Comparison of ENCODE assay signal across 19 cellular contexts in the genomic region with DNA sequence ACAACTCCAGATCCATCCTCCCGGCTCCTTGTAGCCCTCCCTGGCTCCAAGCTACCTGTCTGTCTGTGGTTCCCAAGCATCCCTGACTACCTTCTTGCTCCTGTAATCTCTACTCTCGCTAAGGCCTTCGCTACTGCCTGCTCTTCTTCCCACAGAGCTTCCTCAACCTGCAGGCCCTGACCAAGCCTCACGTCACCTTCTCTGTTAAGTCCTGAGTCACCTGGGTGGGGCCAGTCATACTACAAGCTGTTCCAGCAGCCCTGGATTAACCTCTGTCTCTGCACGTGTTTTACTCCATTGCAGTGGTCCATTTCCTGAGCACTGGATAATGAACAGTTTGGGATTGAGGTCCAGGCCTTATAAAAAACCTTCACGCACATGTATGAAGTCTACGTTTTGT.
A peak's percentile ranks its signal among the peaks of the same experiment; 100 is the strongest.
DNase-seq lines count a peak whose midpoint lies in the region; ATAC-seq, FAIRE-seq and TF ChIP-seq lines count a peak whose summit lies in the region.
"Had no signal": no experiment of that assay in that cellular context is flagged by ENCODE, and none has a peak within 500 bp of the region (broad histone marks: within the 10 kb centered on the region; RNA-seq: fewer than 3 reads in every experiment).

No MANE protein-coding gene starts in this region.

- TF ChIP-seq CTCF in RWPE1 (conservative IDR thresholded peaks at IDR 0.05; ENCODE audit: low read depth): no peak
- no peak for TF ChIP-seq CTCF in esophagus squamous epithelium (IDR thresholded peaks at IDR 0.05)
- no peak for TF ChIP-seq CTCF in smooth muscle cell (IDR thresholded peaks at IDR 0.05; ENCODE audit: borderline replicate concordance, insufficient read depth, poor library complexity, severe bottlenecking)
- no peak for TF ChIP-seq CTCF in endothelial cell (IDR thresholded peaks at IDR 0.05; ENCODE audit: unreplicated experiment)
- no peak for TF ChIP-seq CTCF in pancreas (IDR thresholded peaks at IDR 0.05)
- TF ChIP-seq CTCF in heart left ventricle (IDR thresholded peaks at IDR 0.05): no peak

- H3K27ac Mint-ChIP-seq in endothelial cell (ENCODE audit: unreplicated experiment): no peak overlapping the region

- H3K9ac ChIP-seq in smooth muscle cell (ENCODE audit: low read depth): no peak overlapping the region

- H3K4me3 ChIP-seq in esophagus squamous epithelium (no peak overlapping the region), smooth muscle cell (no peak overlapping the region), pancreas (no peak overlapping the region), heart left ventricle (no peak overlapping the region)
- H3K4me3 ChIP-seq: GM12878, HAP-1 had no signal

- H2AFZ ChIP-seq in smooth muscle cell (ENCODE audit: low read depth): no peak overlapping the region

- H3K36me3 ChIP-seq in esophagus squamous epithelium (no peaks in the 10 kb centered on the region), smooth muscle cell (ENCODE audit: low read depth) (no peaks in the 10 kb centered on the region), pancreas (no peaks in the 10 kb centered on the region), heart left ventricle (no peaks in the 10 kb centered on the region)
- H3K36me3 ChIP-seq: HAP-1 had no signal

- DNase-seq in HT1080 (ENCODE audit: low read depth) (peak; percentile 88), RWPE1 (ENCODE audit: low spot score) (peak; percentile 81), esophagus squamous epithelium (lab: John Stamatoyannopoulos, UW) (no peak), smooth muscle cell (lab: John Stamatoyannopoulos, UW; ENCODE audit: unreplicated experiment) (no peak), endothelial cell (ENCODE audit: low spot score) (no peak), pancreas (no peak), heart left ventricle (no peak)
- DNase-seq: C1 segment of cervical spinal cord, DND-41, GDM1, MV-4-11, NCI-H1417, NCI-H187 treated with DMSO at 0.1 percent for 48 hours, NCI-H2171, NCI-H446, Right ventricle myocardium superior had no signal

- CTCF ChIA-PET in RWPE1 (lab: Yijun Ruan, JAX): interaction anchor here (0.6 kb wide), 1 partner anchor 183 kb away, joined by 3 read pairs; no protein-coding TSS in a partner anchor

- H3K9me3 ChIP-seq in esophagus squamous epithelium (no peaks in the 10 kb centered on the region), smooth muscle cell (replicated peaks; ENCODE audit: low read depth) (no peaks in the 10 kb centered on the region), pancreas (no peaks in the 10 kb centered on the region), heart left ventricle (no peaks in the 10 kb centered on the region)
- H3K9me3 ChIP-seq: HAP-1 had no signal

- H3K4me1 Mint-ChIP-seq in endothelial cell (ENCODE audit: unreplicated experiment): peaks cover 6% of the 10 kb centered on the region

- no peaks in the 10 kb centered on the region for H3F3A ChIP-seq in smooth muscle cell (ENCODE audit: low read depth)

- ATAC-seq in pancreas: no peak
- no peak for ATAC-seq in heart left ventricle
- ATAC-seq: GM12878 had no signal

- H3K27me3 Mint-ChIP-seq in endothelial cell (ENCODE audit: unreplicated experiment): no peaks in the 10 kb centered on the region

- no peaks in the 10 kb centered on the region for H3K27me3 ChIP-seq in esophagus squamous epithelium
- no peaks in the 10 kb centered on the region for H3K27me3 ChIP-seq in smooth muscle cell (ENCODE audit: low read depth)
- no peaks in the 10 kb centered on the region for H3K27me3 ChIP-seq in pancreas
- peaks cover 0 to 8% (median 0%) of the 10 kb centered on the region in 9 donors for H3K27me3 ChIP-seq in heart left ventricle

- TF ChIP-seq POLR2A in esophagus squamous epithelium (IDR thresholded peaks at IDR 0.05) (no peak), heart left ventricle (IDR thresholded peaks at IDR 0.05) (no peak)

- H3K9me3 Mint-ChIP-seq in endothelial cell (ENCODE audit: unreplicated experiment): no peaks in the 10 kb centered on the region

- H3K4me1 ChIP-seq in esophagus squamous epithelium: peaks cover 2 to 58% (median 13%) of the 10 kb centered on the region in 3 donors
- no peaks in the 10 kb centered on the region for H3K4me1 ChIP-seq in smooth muscle cell (ENCODE audit: low read depth)
- H3K4me1 ChIP-seq in pancreas: no peaks in the 10 kb centered on the region
- no peaks in the 10 kb centered on the region for H3K4me1 ChIP-seq in heart left ventricle
- H3K4me1 ChIP-seq: HAP-1 had no signal

- no peak overlapping the region for H3K4me2 ChIP-seq in smooth muscle cell

- H3K79me2 ChIP-seq in smooth muscle cell (ENCODE audit: low read depth): no peaks in the 10 kb centered on the region

- H3K27ac ChIP-seq in RWPE1 (peak overlapping the region; percentile 76), esophagus squamous epithelium (peak overlapping the region in 3 of 4 donors; percentile 3 to 58 (median 53)), smooth muscle cell (ENCODE audit: low read depth) (peak overlapping the region; percentile 38), pancreas (no peak overlapping the region), heart left ventricle (no peak overlapping the region)
- H3K27ac ChIP-seq: HL-60 had no signal

- POLR2A ChIA-PET in RWPE1 (lab: Yijun Ruan, JAX; ENCODE audit: low non-redundant PET): no interaction called here

- 50 to 72% methylated on average over 6 to 7 of the region's 7 CpGs for WGBS in esophagus squamous epithelium, 2 donors
- 80% methylated on average over 7 of the region's 7 CpGs for WGBS in smooth muscle cell (ENCODE audit: low lambda C conversion rate)
- 76 to 87% methylated on average over 7 of the region's 7 CpGs for WGBS in pancreas, 2 donors
- 75 to 86% (median 80%) methylated on average over 7 of the region's 7 CpGs for WGBS in heart left ventricle, 4 donors

- no peak for FAIRE-seq in pancreas (lab: Jason Lieb, UNC)
- FAIRE-seq: GM12878 had no signal

- no peaks in the 10 kb centered on the region for H3K36me3 Mint-ChIP-seq in endothelial cell (ENCODE audit: low read depth, unreplicated experiment)

- no peak overlapping the region for H3K4me3 Mint-ChIP-seq in endothelial cell (ENCODE audit: unreplicated experiment)

- intact Hi-C loops in esophagus squamous epithelium (cut with DNase I): no loop called here
- intact Hi-C loops in pancreas (cut with DNase I): no loop called here
- intact Hi-C loops in heart left ventricle (cut with DNase I): no loop called here

- no peaks in the 10 kb centered on the region for H4K20me1 ChIP-seq in smooth muscle cell (ENCODE audit: low read depth)

Comparison
In these comparisons a context has a peak if more than half of its experiments do, and no peak if none do; other contexts are left out.
1. DNase-seq: peak in HT1080 (single experiment) and RWPE1 (single experiment); none in esophagus squamous epithelium (single experiment), smooth muscle cell (single experiment), endothelial cell (single experiment), pancreas (0 of 6) and heart left ventricle (0 of 5).
2. H3K27ac ChIP-seq: peak in RWPE1 (single experiment), esophagus squamous epithelium (3 of 4) and smooth muscle cell (single experiment); none in pancreas (0 of 4) and heart left ventricle (0 of 12).